Comparison of ENCODE assay signal across 14 cellular contexts in genomic region chr6:33727932-33728331, GRCh38. TPM values are rescaled to one million over a fixed set of nuclear protein-coding genes. Genes with fewer than 3 reads are reported as not detected.
"Had no signal": no experiment of that assay in that cellular context is flagged by ENCODE, and none has a peak within 500 bp of the region (broad histone marks: within the 10 kb centered on the region; RNA-seq: fewer than 3 reads in every experiment).

No MANE protein-coding gene starts in this region.

- ATAC-seq: activated CD4-positive, alpha-beta T cell treated with anti-CD3 and anti-CD28 coated beads for 36 hours; activated T-cell treated with anti-CD3 and anti-CD28 coated beads, Interleukin-2, amount 50 U/mL, for 72 hours had no signal

- H3K9me3 Mint-ChIP-seq: activated CD4-positive, alpha-beta memory T cell treated with anti-CD3 and anti-CD28 coated beads, Interleukin-2, amount 10 ng/mL, durations not matched to agents 7 days and 5 days; activated naive CD8-positive, alpha-beta T cell treated with anti-CD3 and anti-CD28 coated beads, Interleukin-2, amount 10 ng/mL, durations not matched to agents 7 days and 5 days; activated T-cell treated with anti-CD3 and anti-CD28 coated beads, Interleukin-2, amount 50 U/mL, for 72 hours; naive B cell had no signal

- H3K27ac Mint-ChIP-seq: activated CD4-positive, alpha-beta memory T cell treated with anti-CD3 and anti-CD28 coated beads, Interleukin-2, amount 10 ng/mL, durations not matched to agents 7 days and 5 days; activated CD4-positive, alpha-beta T cell treated with anti-CD3 and anti-CD28 coated beads for 36 hours; activated naive CD8-positive, alpha-beta T cell treated with anti-CD3 and anti-CD28 coated beads, Interleukin-2, amount 10 ng/mL, durations not matched to agents 7 days and 5 days; activated T-cell treated with anti-CD3 and anti-CD28 coated beads, Interleukin-2, amount 50 U/mL, for 72 hours; naive B cell had no signal

- DNase-seq: activated CD4-positive, alpha-beta memory T cell treated with anti-CD3 and anti-CD28 coated beads, Interleukin-2, amount 10 ng/mL, durations not matched to agents 7 days and 5 days; activated CD4-positive, alpha-beta T cell treated with anti-CD3 and anti-CD28 coated beads for 36 hours; activated naive CD8-positive, alpha-beta T cell treated with anti-CD3 and anti-CD28 coated beads, Interleukin-2, amount 10 ng/mL, durations not matched to agents 7 days and 5 days; activated T-cell treated with anti-CD3 and anti-CD28 coated beads, Interleukin-2, amount 50 U/mL, for 72 hours; midbrain; naive B cell; sigmoid colon; stimulated activated CD4-positive, alpha-beta T cell treated with anti-CD3 and anti-CD28 coated beads, Interleukin-12 subunit alpha, Interleukin-12 subunit beta, amount 100 ng/mL, for 4 hours; stimulated activated naive CD4-positive, alpha-beta T cell; SW 1271; trophoblast cell; WERI-Rb-1 had no signal

- H3K27me3 Mint-ChIP-seq: activated CD4-positive, alpha-beta T cell treated with anti-CD3 and anti-CD28 coated beads for 36 hours had no signal

- H3K4me1 Mint-ChIP-seq: activated CD4-positive, alpha-beta memory T cell treated with anti-CD3 and anti-CD28 coated beads, Interleukin-2, amount 10 ng/mL, durations not matched to agents 7 days and 5 days had no signal

- H3K4me3 Mint-ChIP-seq: activated CD4-positive, alpha-beta memory T cell treated with anti-CD3 and anti-CD28 coated beads, Interleukin-2, amount 10 ng/mL, durations not matched to agents 7 days and 5 days; activated CD4-positive, alpha-beta T cell treated with anti-CD3 and anti-CD28 coated beads for 36 hours; activated naive CD8-positive, alpha-beta T cell treated with anti-CD3 and anti-CD28 coated beads, Interleukin-2, amount 10 ng/mL, durations not matched to agents 7 days and 5 days; activated T-cell treated with anti-CD3 and anti-CD28 coated beads, Interleukin-2, amount 50 U/mL, for 72 hours had no signal

- H3K36me3 Mint-ChIP-seq: activated naive CD8-positive, alpha-beta T cell treated with anti-CD3 and anti-CD28 coated beads, Interleukin-2, amount 10 ng/mL, durations not matched to agents 7 days and 5 days; naive B cell had no signal

RNA-seq across cellular contexts. Expression of gene IP6K3, which starts 18.8 kb away (rescaled TPM):
- total RNA-seq: activated CD4-positive, alpha-beta memory T cell treated with anti-CD3 and anti-CD28 coated beads, Interleukin-2, amount 10 ng/mL, durations not matched to agents 7 days and 5 days; activated CD4-positive, alpha-beta T cell treated with anti-CD3 and anti-CD28 coated beads for 36 hours; activated naive CD8-positive, alpha-beta T cell treated with anti-CD3 and anti-CD28 coated beads, Interleukin-2, amount 10 ng/mL, durations not matched to agents 7 days and 5 days; activated T-cell treated with anti-CD3 and anti-CD28 coated beads, Interleukin-2, amount 50 U/mL, for 72 hours; endothelial cell of umbilical vein; frontal cortex had no signal
